ENCODE assay signal across 18 cellular contexts in the genomic region with DNA sequence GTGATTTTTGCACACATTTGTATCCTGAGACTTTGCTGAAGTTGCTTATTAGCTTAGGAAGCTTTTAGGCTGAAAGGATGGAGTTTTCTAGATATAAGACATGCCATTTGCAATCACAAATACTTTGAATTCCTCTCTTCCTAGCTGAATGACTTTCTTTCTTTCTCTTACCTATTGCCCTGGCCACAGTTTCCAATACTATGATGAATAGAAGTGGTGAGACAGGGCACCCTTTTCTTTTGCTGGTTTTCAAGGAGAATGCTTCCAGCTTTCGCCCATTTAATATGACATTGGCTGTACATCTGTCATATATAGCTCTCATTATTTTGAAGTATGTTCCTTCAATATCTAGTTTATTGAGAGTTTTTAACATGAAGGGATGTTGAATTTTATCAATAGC.
DNase-seq lines count a peak whose midpoint lies in the region; ATAC-seq and TF ChIP-seq lines count a peak whose summit lies in the region.
"Had no signal": no experiment of that assay in that cellular context is flagged by ENCODE, and none has a peak within 500 bp of the region (broad histone marks: within the 10 kb centered on the region; RNA-seq: fewer than 3 reads in every experiment).

No MANE protein-coding gene starts in this region.

- peak overlapping the region; percentile 97 to 98; a peak in 3 of 5 replicates for H3K4me3 Mint-ChIP-seq in H9
- H3K4me3 Mint-ChIP-seq in WTC11 = peak overlapping the region; percentile 89
- H3K4me3 Mint-ChIP-seq in endodermal cell = peak overlapping the region; percentile 91
- H3K4me3 Mint-ChIP-seq: CD14-positive monocyte; CD4-positive, alpha-beta memory T cell had no signal

- no peak overlapping the region for H2BK5ac ChIP-seq in H9 (ENCODE audit: insufficient read length, low read length)
- no peak overlapping the region for H2BK5ac ChIP-seq in mesendoderm (ENCODE audit: low read length)

- peak overlapping the region; percentile 28 for H3K4me3 ChIP-seq in endodermal cell (ENCODE audit: low read length)
- no peak overlapping the region for H3K4me3 ChIP-seq in mesendoderm (ENCODE audit: low read length)
- H3K4me3 ChIP-seq: BLaER1, GM12878, K562 had no signal

- no peak for DNase-seq in H9
- DNase-seq in WTC11 (ENCODE audit: low spot score) = no peak
- DNase-seq in endodermal cell = no peak
- DNase-seq in mesendoderm = peak; percentile 56
- no peak for DNase-seq in GM03348 (ENCODE audit: low spot score)
- DNase-seq in NCI-H748 treated with DMSO at 0.1 percent for 48 hours (lab: John Stamatoyannopoulos, UW) = no peak
- DNase-seq in NCI-H187 treated with DMSO at 0.1 percent for 48 hours (lab: John Stamatoyannopoulos, UW) = no peak
- DNase-seq: 8988T; CD4-positive, alpha-beta memory T cell; DMS153; DMS79; GF-D8; HCEC 1CT; IMR-90 had no signal

- H3K9me3 ChIP-seq in H9 (ENCODE audit: control insufficient read depth, low read depth, low read length) (no peaks in the 10 kb centered on the region), endodermal cell (ENCODE audit: control insufficient read depth, low read length) (peaks cover 26% of the 10 kb centered on the region)
- H3K9me3 ChIP-seq: BLaER1 had no signal

- ATAC-seq in WTC11 = no peak
- ATAC-seq: GM12878, K562 had no signal

- peaks cover 47 to 55% of the 10 kb centered on the region in 2 experiments for H3K4me1 Mint-ChIP-seq in H9
- peaks cover 49% of the 10 kb centered on the region for H3K4me1 Mint-ChIP-seq in WTC11
- H3K4me1 Mint-ChIP-seq in endodermal cell = peaks cover 33% of the 10 kb centered on the region
- H3K4me1 Mint-ChIP-seq: CD14-positive monocyte; CD4-positive, alpha-beta memory T cell had no signal

- no peaks in the 10 kb centered on the region for H4K20me1 ChIP-seq in H9 (ENCODE audit: control insufficient read depth, insufficient read depth, insufficient read length)
- H4K20me1 ChIP-seq: BLaER1 had no signal

- no peak overlapping the region for H2BK15ac ChIP-seq in H9 (ENCODE audit: low read depth, low read length)
- H2BK15ac ChIP-seq in mesendoderm (replicated peaks; ENCODE audit: low read depth) = no peak overlapping the region

- no peaks in the 10 kb centered on the region for H3K23me2 ChIP-seq in H9 (ENCODE audit: insufficient read length, low read depth, low read length, poor library complexity, severe bottlenecking)

- peaks cover 4% of the 10 kb centered on the region for H3K27me3 Mint-ChIP-seq in H9 (ENCODE audit: low read depth)
- no peaks in the 10 kb centered on the region; the same call in 1 of the 2 replicates for H3K27me3 Mint-ChIP-seq in WTC11 (ENCODE audit: low read depth)
- no peaks in the 10 kb centered on the region for H3K27me3 Mint-ChIP-seq in endodermal cell (ENCODE audit: insufficient read depth)
- H3K27me3 Mint-ChIP-seq: CD4-positive, alpha-beta memory T cell had no signal

- H3K36me3 Mint-ChIP-seq in H9 (ENCODE audit: insufficient read depth in 1 of 3, low read depth in 3 of 3) (peaks cover 64 to 89% (median 79%) of the 10 kb centered on the region in 3 experiments), WTC11 (peaks cover 58% of the 10 kb centered on the region), endodermal cell (ENCODE audit: low read depth) (peaks cover 51% of the 10 kb centered on the region)
- H3K36me3 Mint-ChIP-seq: CD14-positive monocyte; CD4-positive, alpha-beta memory T cell had no signal

- TF ChIP-seq CTCF in H9 (conservative IDR thresholded peaks at IDR 0.05) = no peak
- TF ChIP-seq CTCF in WTC11 (IDR thresholded peaks at IDR 0.05) = no peak
- no peak for TF ChIP-seq CTCF in endodermal cell (conservative IDR thresholded peaks at IDR 0.05)

- no peaks in the 10 kb centered on the region for H3K27me3 ChIP-seq in H9 (ENCODE audit: insufficient read depth, low read length)
- H3K27me3 ChIP-seq in endodermal cell (ENCODE audit: control insufficient read depth, insufficient read depth, low read length, poor library complexity, severe bottlenecking) = no peaks in the 10 kb centered on the region
- no peaks in the 10 kb centered on the region for H3K27me3 ChIP-seq in mesendoderm (ENCODE audit: insufficient read depth, low read length, poor library complexity)
- H3K27me3 ChIP-seq: BLaER1 had no signal

- H3T11ph ChIP-seq in H9 (ENCODE audit: low read length) = no peak overlapping the region

- H3K18ac ChIP-seq in H9 (ENCODE audit: insufficient read length, low read depth, low read length) (no peak overlapping the region), mesendoderm (ENCODE audit: low read length) (no peak overlapping the region)

- POLR2A ChIA-PET in WTC11 (lab: Charles Lee) = interaction anchor here (0.7 to 1.0 kb wide), 4 partner anchors 28 to 284 kb away, joined by 3 to 4 read pairs (median 4); no protein-coding TSS in a partner anchor

- H3K4ac ChIP-seq in H9 (ENCODE audit: low read depth, low read length) = no peak overlapping the region
- H3K4ac ChIP-seq in mesendoderm (ENCODE audit: low read depth, low read length) = no peak overlapping the region

- WGBS in H9 (ENCODE audit: extremely low coverage, insufficient read length, low lambda C conversion rate) = no CpG with 5 or more reads among the region's 1 CpG
- WGBS in endodermal cell (ENCODE audit: insufficient coverage in 1 of 2, insufficient read length in 1 of 2), 2 experiments = 83% methylated on average over 1 of the region's 1 CpG; no CpG with 5 or more reads in 1 of the 2 experiments
- no CpG with 5 or more reads among the region's 1 CpG for WGBS in mesendoderm (ENCODE audit: extremely low coverage, insufficient coverage, low lambda C conversion rate)

- H3K79me2 ChIP-seq in H9 (ENCODE audit: insufficient read depth, low read length) (peaks cover 2% of the 10 kb centered on the region; the same call in 1 of the 2 replicates), mesendoderm (ENCODE audit: control insufficient read depth, insufficient read depth, low read length) (no peaks in the 10 kb centered on the region)

- H2BK12ac ChIP-seq in H9 (ENCODE audit: insufficient read length, low read depth, low read length) = no peak overlapping the region

- CTCF ChIA-PET in WTC11 (lab: Charles Lee) = interaction anchor here (1.1 to 1.5 kb wide), 2 partner anchors 9 to 108 kb away, joined by 3 to 8 read pairs; no protein-coding TSS in a partner anchor

- H4K5ac ChIP-seq in H9 (ENCODE audit: insufficient read length, low read depth, low read length) (no peak overlapping the region), mesendoderm (ENCODE audit: low read length) (no peak overlapping the region)

- no peak overlapping the region for H3K14ac ChIP-seq in H9 (ENCODE audit: insufficient read depth, low read length)

- no peak overlapping the region for H3K9ac ChIP-seq in H9 (ENCODE audit: extremely low read depth, insufficient read length, low read length)
- no peak overlapping the region for H3K9ac ChIP-seq in endodermal cell (ENCODE audit: extremely low read depth, low read length, poor library complexity, severe bottlenecking)
- H3K9ac ChIP-seq in mesendoderm (ENCODE audit: low read length) = no peak overlapping the region
- H3K9ac ChIP-seq: BLaER1 had no signal

- no peak overlapping the region for H2AFZ ChIP-seq in H9 (ENCODE audit: low read length)

- H3K27ac Mint-ChIP-seq in H9 (peak overlapping the region in 2 of 3 experiments; percentile 89 to 96; a peak in 3 of 7 replicates), WTC11 (peak overlapping the region; percentile 96), endodermal cell (no peak overlapping the region)
- H3K27ac Mint-ChIP-seq: CD14-positive monocyte; CD4-positive, alpha-beta memory T cell had no signal

- H2BK20ac ChIP-seq in H9 (ENCODE audit: low read depth, low read length, poor library complexity, severe bottlenecking) = no peak overlapping the region

- no peak overlapping the region for H2AK5ac ChIP-seq in H9 (ENCODE audit: insufficient read length, low read length)
- no peak overlapping the region for H2AK5ac ChIP-seq in mesendoderm (ENCODE audit: low read length)

- no peaks in the 10 kb centered on the region for H3K79me1 ChIP-seq in H9 (ENCODE audit: insufficient read depth, low read depth, low read length, poor library complexity, severe bottlenecking)
- no peaks in the 10 kb centered on the region for H3K79me1 ChIP-seq in mesendoderm (ENCODE audit: low read length)

- no peak overlapping the region for H4K91ac ChIP-seq in H9 (ENCODE audit: insufficient read length, low read depth, low read length)

- peaks cover 3 to 18% of the 10 kb centered on the region in 2 experiments; a peak in 4 of 5 replicates for H3K9me3 Mint-ChIP-seq in H9
- H3K9me3 Mint-ChIP-seq in WTC11 = no peaks in the 10 kb centered on the region
- peaks cover 12% of the 10 kb centered on the region for H3K9me3 Mint-ChIP-seq in endodermal cell

- H3K56ac ChIP-seq in H9 (ENCODE audit: insufficient read length, low read depth, low read length) (no peak overlapping the region), mesendoderm (ENCODE audit: low read length) (no peak overlapping the region)

- peak overlapping the region; percentile 84 for H3K27ac ChIP-seq in H9 (ENCODE audit: insufficient read length, low read depth, low read length)
- H3K27ac ChIP-seq in endodermal cell (ENCODE audit: low read depth, low read length) = no peak overlapping the region
- peak overlapping the region; percentile 51 for H3K27ac ChIP-seq in mesendoderm (ENCODE audit: low read depth, low read length)
- H3K27ac ChIP-seq: BLaER1 had no signal

- no peak overlapping the region for H3K4me2 ChIP-seq in H9 (ENCODE audit: insufficient read depth, insufficient read length, low read length)
- H3K4me2 ChIP-seq in mesendoderm (ENCODE audit: low read length) = no peak overlapping the region
- H3K4me2 ChIP-seq: BLaER1 had no signal

- H3K36me3 ChIP-seq in endodermal cell (ENCODE audit: control insufficient read depth, insufficient read depth, low read length) = peaks cover 31% of the 10 kb centered on the region
- H3K36me3 ChIP-seq in mesendoderm (ENCODE audit: control insufficient read depth, insufficient read depth, low read length) = no peaks in the 10 kb centered on the region
- H3K36me3 ChIP-seq: BLaER1 had no signal

- no peak overlapping the region for H4K8ac ChIP-seq in H9 (replicated peaks; ENCODE audit: insufficient read length, low read depth, low read length)
- no peak overlapping the region for H4K8ac ChIP-seq in mesendoderm (ENCODE audit: low read depth, low read length)

- H2BK120ac ChIP-seq in H9 (ENCODE audit: low read depth, low read length, poor library complexity, severe bottlenecking) (no peak overlapping the region), mesendoderm (ENCODE audit: low read depth, low read length) (no peak overlapping the region)

- H3K4me1 ChIP-seq in H9 (ENCODE audit: insufficient read depth, low read length) (no peaks in the 10 kb centered on the region), endodermal cell (ENCODE audit: control insufficient read depth, insufficient read depth, low read length) (no peaks in the 10 kb centered on the region), mesendoderm (ENCODE audit: control insufficient read depth, low read depth, low read length) (peaks cover 3% of the 10 kb centered on the region)
- H3K4me1 ChIP-seq: BLaER1 had no signal

- H3K23ac ChIP-seq in H9 (ENCODE audit: insufficient read length, low read depth, low read length) = no peak overlapping the region
- H3K23ac ChIP-seq in mesendoderm (ENCODE audit: low read length) = no peak overlapping the region
